ENCODE assay signal across 15 cellular contexts in the genomic region with DNA sequence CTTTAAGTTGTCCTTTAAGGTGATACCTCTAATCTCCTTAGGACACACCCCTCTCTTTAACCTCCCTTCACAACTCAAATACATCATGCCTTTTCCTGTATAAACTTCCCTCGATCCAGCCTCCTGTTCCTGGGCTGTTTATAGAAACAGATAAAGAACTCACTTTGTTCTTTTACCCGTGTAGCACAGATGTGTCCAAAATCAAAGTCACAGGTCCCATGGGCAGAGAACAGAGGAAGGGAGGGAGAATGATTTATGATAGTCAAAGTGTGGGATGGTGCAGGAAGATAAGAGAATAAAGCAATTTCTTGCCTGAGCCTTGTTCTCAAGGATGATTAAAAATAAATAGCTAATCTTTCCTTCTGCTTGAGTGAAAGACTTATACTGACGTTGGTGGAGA. TPM values are rescaled to one million over a fixed set of nuclear protein-coding genes. Genes with fewer than 3 reads are reported as not detected.
"Had no signal": no experiment of that assay in that cellular context is flagged by ENCODE, and none has a peak within 500 bp of the region (broad histone marks: within the 10 kb centered on the region; RNA-seq: fewer than 3 reads in every experiment).

No MANE protein-coding gene starts in this region.

- H3K27ac Mint-ChIP-seq: activated naive CD4-positive, alpha-beta T cell treated with anti-CD3 and anti-CD28 coated beads, Interleukin-2, amount 50 U/mL, for 72 hours; activated T-cell treated with anti-CD3 and anti-CD28 coated beads, Interleukin-2, amount 50 U/mL, for 24 hours; endodermal cell had no signal

- H3K36me3 Mint-ChIP-seq: activated naive CD4-positive, alpha-beta T cell treated with anti-CD3 and anti-CD28 coated beads, Interleukin-2, amount 50 U/mL, for 72 hours had no signal

- H3K9me3 Mint-ChIP-seq: activated naive CD4-positive, alpha-beta T cell treated with anti-CD3 and anti-CD28 coated beads, Interleukin-2, amount 50 U/mL, for 72 hours; activated T-cell treated with anti-CD3 and anti-CD28 coated beads, Interleukin-2, amount 50 U/mL, for 24 hours; endodermal cell had no signal

- DNase-seq: activated CD4-positive, alpha-beta T cell treated with anti-CD3 and anti-CD28 coated beads, Interleukin-2, amount 50 U/mL, for 1 hour; activated effector memory CD4-positive, alpha-beta T cell treated with Interleukin-2 at 50 U/mL for 16 hours; activated T-cell treated with anti-CD3 and anti-CD28 coated beads, Interleukin-2, amount 50 U/mL, for 24 hours; amygdala; brain microvascular endothelial cell; cerebellar nuclear complex; endodermal cell; foreskin melanocyte; head of caudate nucleus; islet precursor cell; T-helper 2 cell had no signal

- ATAC-seq: activated naive CD4-positive, alpha-beta T cell treated with anti-CD3 and anti-CD28 coated beads, Interleukin-2, amount 50 U/mL, for 72 hours had no signal

- FAIRE-seq: TTC549, urothelium cell line had no signal

- H3K4me3 Mint-ChIP-seq: activated T-cell treated with anti-CD3 and anti-CD28 coated beads, Interleukin-2, amount 50 U/mL, for 24 hours; endodermal cell had no signal

RNA-seq across cellular contexts. Expression of a gene that starts 50.3 kb away (rescaled TPM):
- total RNA-seq: activated naive CD4-positive, alpha-beta T cell treated with anti-CD3 and anti-CD28 coated beads, Interleukin-2, amount 50 U/mL, for 72 hours; dermis microvascular lymphatic vessel endothelial cell had no signal
